Comparison of ENCODE assay signal across 16 cellular contexts in genomic region chr10:47049056-47049851, GRCh38.
DNase-seq lines count a peak whose midpoint lies in the region; ATAC-seq and TF ChIP-seq lines count a peak whose summit lies in the region.
"Had no signal": no experiment of that assay in that cellular context is flagged by ENCODE, and none has a peak within 500 bp of the region (broad histone marks: within the 10 kb centered on the region; RNA-seq: fewer than 3 reads in every experiment).

No MANE protein-coding gene starts in this region.

- H3K4me3 ChIP-seq in breast epithelium (no peak overlapping the region), coronary artery (no peak overlapping the region), spleen (no peak overlapping the region), aorta (ENCODE audit: low read length in 2 of 2) (no peak overlapping the region)
- H3K4me3 ChIP-seq: A549; BLaER1 treated with 17β-estradiol and CSF1 and Interleukin-3, amounts not matched to agents 10 nM and 100 nM had no signal

- intact Hi-C loops in MCF 10A (cut with micrococcal nuclease) (no loop called here), breast epithelium (cut with DNase I; ENCODE audit: low total_unique reads) (no loop called here), spleen (cut with DNase I; ENCODE audit: low total_unique reads) (no loop called here), aorta (cut with DNase I) (loop anchor here (2.0 to 5.0 kb wide), 2 partner anchors 118 to 128 kb away; no protein-coding TSS in a partner anchor)

- H3K9me3 ChIP-seq in breast epithelium = no peaks in the 10 kb centered on the region
- H3K9me3 ChIP-seq in spleen = no peaks in the 10 kb centered on the region
- no peaks in the 10 kb centered on the region for H3K9me3 ChIP-seq in aorta (ENCODE audit: control insufficient read depth, low read length)
- H3K9me3 ChIP-seq: A549; BLaER1 treated with 17β-estradiol and CSF1 and Interleukin-3, amounts not matched to agents 10 nM and 100 nM had no signal

- POLR2A ChIA-PET in MCF 10A (lab: Yijun Ruan, JAX) = no interaction called here

- BruUV-seq in MCF 10A (replicated peaks; lab: Mats Ljungman, UMichigan) = no TSS peak

- DNase-seq in MCF 10A (ENCODE audit: unreplicated experiment) = no peak
- no peak for DNase-seq in breast epithelium (ENCODE audit: low spot score in 2 of 2)
- peak; percentile 67 for DNase-seq in coronary artery (ENCODE audit: low spot score)
- DNase-seq in spleen = peak; percentile 62
- DNase-seq in foreskin melanocyte = no peak
- DNase-seq in aorta = no peak
- DNase-seq in GM19240 (ENCODE audit: insufficient read length, low spot score) = no peak
- DNase-seq: DMS79 treated with DMSO at 0.1 percent for 48 hours, NCI-H1436, NCI-H2029, NCI-H2171 treated with DMSO at 0.1 percent for 48 hours, NCI-H82 had no signal

- peak overlapping the region; percentile 17 for H3K27ac Mint-ChIP-seq in MCF 10A (ENCODE audit: low read depth, unreplicated experiment)

- no peaks in the 10 kb centered on the region for H3K4me1 ChIP-seq in breast epithelium
- peaks cover 0 to 13% (median 5%) of the 10 kb centered on the region in 6 donors for H3K4me1 ChIP-seq in spleen
- peaks cover 0 to 2% of the 10 kb centered on the region in 2 donors for H3K4me1 ChIP-seq in aorta (ENCODE audit: control insufficient read depth in 1 of 2, insufficient read depth in 2 of 2, low read length in 2 of 2)
- H3K4me1 ChIP-seq: A549 had no signal

- no peaks in the 10 kb centered on the region for H3K9me3 Mint-ChIP-seq in MCF 10A (ENCODE audit: unreplicated experiment)

- H3K4me3 Mint-ChIP-seq in MCF 10A (ENCODE audit: unreplicated experiment) = no peak overlapping the region

- TF ChIP-seq POLR2A in breast epithelium (IDR thresholded peaks at IDR 0.05) = no peak
- TF ChIP-seq POLR2A in spleen (IDR thresholded peaks at IDR 0.05) = no peak

- CTCF ChIA-PET in MCF 10A (lab: Yijun Ruan, JAX) = interaction anchor here (0.5 to 8.4 kb wide), 18 partner anchors 10 to 531 kb away, joined by 3 to 233 read pairs (median 6); no protein-coding TSS in a partner anchor

- H3K27me3 Mint-ChIP-seq in MCF 10A (ENCODE audit: insufficient read depth, unreplicated experiment) = peaks cover 12% of the 10 kb centered on the region

- no peaks in the 10 kb centered on the region for H3K36me3 Mint-ChIP-seq in MCF 10A (ENCODE audit: insufficient read depth, unreplicated experiment)

- H3K27ac ChIP-seq in breast epithelium (no peak overlapping the region), coronary artery (no peak overlapping the region), spleen (no peak overlapping the region), aorta (ENCODE audit: low read depth in 1 of 2, low read length in 2 of 2) (peak overlapping the region in 1 of 2 donors; percentile 9)
- H3K27ac ChIP-seq: A549 had no signal

- H3K36me3 ChIP-seq in breast epithelium = no peaks in the 10 kb centered on the region
- no peaks in the 10 kb centered on the region for H3K36me3 ChIP-seq in spleen
- H3K36me3 ChIP-seq in aorta (ENCODE audit: control insufficient read depth in 1 of 2, insufficient read depth in 2 of 2, low read length in 1 of 2) = no peaks in the 10 kb centered on the region
- H3K36me3 ChIP-seq: BLaER1 treated with 17β-estradiol and CSF1 and Interleukin-3, amounts not matched to agents 10 nM and 100 nM had no signal

- no peaks in the 10 kb centered on the region for H3K4me1 Mint-ChIP-seq in MCF 10A (ENCODE audit: insufficient read depth, unreplicated experiment)

- no peak for TF ChIP-seq CTCF in MCF 10A (IDR thresholded peaks at IDR 0.05; ENCODE audit: unreplicated experiment)
- no peak for TF ChIP-seq CTCF in breast epithelium (IDR thresholded peaks at IDR 0.05)
- no peak for TF ChIP-seq CTCF in coronary artery (IDR thresholded peaks at IDR 0.05)
- TF ChIP-seq CTCF in spleen (IDR thresholded peaks at IDR 0.05 in 8 of 11, conservative IDR thresholded peaks at IDR 0.05 in 3 of 11) = no peak

- ATAC-seq in aorta (ENCODE audit: low FRiP score) = no peak
- ATAC-seq in HG02981 (IDR thresholded peaks at IDR 0.05; ENCODE audit: unreplicated experiment) = no peak
- ATAC-seq: A549, HCT116 had no signal

- 79 to 85% (median 82%) methylated on average over 6 of the region's 6 CpGs for WGBS in spleen, 5 donors
- WGBS in aorta, 2 donors = 42 to 44% methylated on average over 6 of the region's 6 CpGs

- no peaks in the 10 kb centered on the region for H3K27me3 ChIP-seq in breast epithelium
- no peaks in the 10 kb centered on the region for H3K27me3 ChIP-seq in spleen (replicated peaks in 1 of 7)
- no peaks in the 10 kb centered on the region for H3K27me3 ChIP-seq in aorta (ENCODE audit: control insufficient read depth in 1 of 2, insufficient read depth in 2 of 2, low read length in 1 of 2)
- H3K27me3 ChIP-seq: BLaER1 treated with 17β-estradiol and CSF1 and Interleukin-3, amounts not matched to agents 10 nM and 100 nM had no signal

Comparison
In these comparisons a context has a peak if more than half of its experiments do, and no peak if none do; other contexts are left out.
1. DNase-seq: peak in coronary artery (single experiment) and spleen (single experiment); none in MCF 10A (single experiment), breast epithelium (0 of 2), foreskin melanocyte (single experiment), aorta (0 of 2) and GM19240 (single experiment).
2. intact Hi-C loops: an anchor here in aorta (2.0 to 5.0 kb wide); none called in MCF 10A, breast epithelium and spleen.